Comparison of ENCODE assay signal across 1 cellular context in the genomic region with DNA sequence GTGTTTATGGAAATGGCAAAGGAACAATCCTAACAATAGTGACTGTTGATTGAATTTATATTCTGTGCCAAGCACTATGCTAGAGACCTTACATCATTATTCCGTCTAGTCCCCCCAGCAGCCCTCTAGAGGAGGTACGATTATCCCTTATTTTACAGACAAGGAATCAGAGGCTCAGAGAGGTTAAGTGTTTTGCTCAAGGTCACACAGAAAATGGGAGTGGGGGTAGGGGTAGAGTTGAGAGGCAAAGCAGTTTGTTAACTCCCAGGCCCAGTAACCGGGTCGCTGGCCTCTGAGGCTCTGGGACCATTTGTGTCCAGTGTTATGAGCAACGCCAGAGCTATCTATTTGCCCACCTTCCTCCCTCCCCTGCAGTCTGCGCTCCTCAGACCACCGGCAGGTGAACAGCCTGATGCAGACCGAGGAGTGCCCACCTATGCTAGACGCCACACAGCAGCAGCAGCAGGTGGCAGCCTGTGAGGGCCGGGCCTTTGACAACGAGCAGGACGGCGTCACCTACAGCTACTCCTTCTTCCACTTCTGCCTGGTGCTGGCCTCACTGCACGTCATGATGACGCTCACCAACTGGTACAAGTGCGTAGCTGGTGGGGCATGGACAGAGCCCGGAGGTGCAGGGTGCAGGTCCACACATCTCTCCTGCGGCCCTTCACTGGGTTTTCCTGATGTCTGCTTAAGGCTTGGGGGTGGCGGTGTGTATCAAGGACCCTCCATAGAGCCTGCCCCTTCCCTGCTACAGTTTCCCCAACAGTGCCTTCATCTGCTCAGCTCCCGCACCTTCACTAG.
TF ChIP-seq lines count a peak whose summit lies in the region.

No MANE protein-coding gene starts in this region.

TF ChIP-seq in HepG2, 621 proteins besides CTCF, POLR2A, EP300 and RAD21 (continued from another document and continues in another):
- TF ChIP-seq POLR2AphosphoS5 (IDR thresholded peaks at IDR 0.05; ENCODE audit: low read depth, low read length) (peak; percentile 4; the same call in 1 of the 2 replicates), ZMYM3 (CRISPR knock-in tag; IDR thresholded peaks at IDR 0.05) (peak; percentile 42; the same call in 1 of the 2 replicates), STAG1 (CRISPR knock-in tag; IDR thresholded peaks at IDR 0.05) (no peak), ZNF569 (CRISPR knock-in tag; IDR thresholded peaks at IDR 0.05; ENCODE audit: borderline replicate concordance) (no peak), SNAI1 (CRISPR knock-in tag; IDR thresholded peaks at IDR 0.05; ENCODE audit: borderline replicate concordance) (no peak), GLI4 (CRISPR knock-in tag; IDR thresholded peaks at IDR 0.05; ENCODE audit: borderline replicate concordance) (0 out of 2 replicates have a peak, but pooled peaks have one; percentile 56), ARNT2 (CRISPR knock-in tag; IDR thresholded peaks at IDR 0.05; ENCODE audit: low read depth) (no peak), ZNF260 (CRISPR knock-in tag; IDR thresholded peaks at IDR 0.05; ENCODE audit: borderline replicate concordance, low read depth) (no peak), SOX13 (IDR thresholded peaks at IDR 0.05) (no peak), SOX13 (CRISPR knock-in tag; conservative IDR thresholded peaks at IDR 0.05 in 1 of 2, IDR thresholded peaks at IDR 0.05 in 1 of 2) (no peak), CENPX (CRISPR knock-in tag; IDR thresholded peaks at IDR 0.05) (no peak), ATF4 (CRISPR knock-in tag; IDR thresholded peaks at IDR 0.05) (no peak), ZNF841 (CRISPR knock-in tag; IDR thresholded peaks at IDR 0.05; ENCODE audit: borderline replicate concordance) (no peak), RXRB (CRISPR knock-in tag; IDR thresholded peaks at IDR 0.05; ENCODE audit: borderline replicate concordance) (no peak), ZNF382 (CRISPR knock-in tag; IDR thresholded peaks at IDR 0.05; ENCODE audit: borderline replicate concordance) (no peak), ZNF414 (CRISPR knock-in tag; IDR thresholded peaks at IDR 0.05) (no peak), GTF3A (CRISPR knock-in tag; conservative IDR thresholded peaks at IDR 0.05) (no peak), ZNF652 (CRISPR knock-in tag; IDR thresholded peaks at IDR 0.05; ENCODE audit: borderline replicate concordance, low read depth) (no peak), FOXA1 (IDR thresholded peaks at IDR 0.05) (no peak), FOXA1 (CRISPR knock-in tag; IDR thresholded peaks at IDR 0.05) (no peak), NFAT5 (CRISPR knock-in tag; IDR thresholded peaks at IDR 0.05) (no peak), ZSCAN25 (CRISPR knock-in tag; IDR thresholded peaks at IDR 0.05) (no peak), ZNF333 (CRISPR knock-in tag; IDR thresholded peaks at IDR 0.05; ENCODE audit: borderline replicate concordance) (0 out of 2 replicates have a peak, but pooled peaks have one; percentile 6), SP4 (CRISPR knock-in tag; IDR thresholded peaks at IDR 0.05) (no peak), MZF1 (CRISPR knock-in tag; IDR thresholded peaks at IDR 0.05; ENCODE audit: borderline replicate concordance) (no peak), ZSCAN9 (CRISPR knock-in tag; IDR thresholded peaks at IDR 0.05; ENCODE audit: borderline replicate concordance) (no peak), ZBTB38 (CRISPR knock-in tag; IDR thresholded peaks at IDR 0.05) (peak; percentile 96), LRRFIP1 (CRISPR knock-in tag; conservative IDR thresholded peaks at IDR 0.05) (no peak)
- TF ChIP-seq, protein P1, sequence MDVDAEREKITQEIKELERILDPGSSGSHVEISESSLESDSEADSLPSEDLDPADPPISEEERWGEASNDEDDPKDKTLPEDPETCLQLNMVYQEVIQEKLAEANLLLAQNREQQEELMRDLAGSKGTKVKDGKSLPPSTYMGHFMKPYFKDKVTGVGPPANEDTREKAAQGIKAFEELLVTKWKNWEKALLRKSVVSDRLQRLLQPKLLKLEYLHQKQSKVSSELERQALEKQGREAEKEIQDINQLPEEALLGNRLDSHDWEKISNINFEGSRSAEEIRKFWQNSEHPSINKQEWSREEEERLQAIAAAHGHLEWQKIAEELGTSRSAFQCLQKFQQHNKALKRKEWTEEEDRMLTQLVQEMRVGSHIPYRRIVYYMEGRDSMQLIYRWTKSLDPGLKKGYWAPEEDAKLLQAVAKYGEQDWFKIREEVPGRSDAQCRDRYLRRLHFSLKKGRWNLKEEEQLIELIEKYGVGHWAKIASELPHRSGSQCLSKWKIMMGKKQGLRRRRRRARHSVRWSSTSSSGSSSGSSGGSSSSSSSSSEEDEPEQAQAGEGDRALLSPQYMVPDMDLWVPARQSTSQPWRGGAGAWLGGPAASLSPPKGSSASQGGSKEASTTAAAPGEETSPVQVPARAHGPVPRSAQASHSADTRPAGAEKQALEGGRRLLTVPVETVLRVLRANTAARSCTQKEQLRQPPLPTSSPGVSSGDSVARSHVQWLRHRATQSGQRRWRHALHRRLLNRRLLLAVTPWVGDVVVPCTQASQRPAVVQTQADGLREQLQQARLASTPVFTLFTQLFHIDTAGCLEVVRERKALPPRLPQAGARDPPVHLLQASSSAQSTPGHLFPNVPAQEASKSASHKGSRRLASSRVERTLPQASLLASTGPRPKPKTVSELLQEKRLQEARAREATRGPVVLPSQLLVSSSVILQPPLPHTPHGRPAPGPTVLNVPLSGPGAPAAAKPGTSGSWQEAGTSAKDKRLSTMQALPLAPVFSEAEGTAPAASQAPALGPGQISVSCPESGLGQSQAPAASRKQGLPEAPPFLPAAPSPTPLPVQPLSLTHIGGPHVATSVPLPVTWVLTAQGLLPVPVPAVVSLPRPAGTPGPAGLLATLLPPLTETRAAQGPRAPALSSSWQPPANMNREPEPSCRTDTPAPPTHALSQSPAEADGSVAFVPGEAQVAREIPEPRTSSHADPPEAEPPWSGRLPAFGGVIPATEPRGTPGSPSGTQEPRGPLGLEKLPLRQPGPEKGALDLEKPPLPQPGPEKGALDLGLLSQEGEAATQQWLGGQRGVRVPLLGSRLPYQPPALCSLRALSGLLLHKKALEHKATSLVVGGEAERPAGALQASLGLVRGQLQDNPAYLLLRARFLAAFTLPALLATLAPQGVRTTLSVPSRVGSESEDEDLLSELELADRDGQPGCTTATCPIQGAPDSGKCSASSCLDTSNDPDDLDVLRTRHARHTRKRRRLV (CRISPR knock-in tag; IDR thresholded peaks at IDR 0.05) = no peak
- TF ChIP-seq, protein P2, sequence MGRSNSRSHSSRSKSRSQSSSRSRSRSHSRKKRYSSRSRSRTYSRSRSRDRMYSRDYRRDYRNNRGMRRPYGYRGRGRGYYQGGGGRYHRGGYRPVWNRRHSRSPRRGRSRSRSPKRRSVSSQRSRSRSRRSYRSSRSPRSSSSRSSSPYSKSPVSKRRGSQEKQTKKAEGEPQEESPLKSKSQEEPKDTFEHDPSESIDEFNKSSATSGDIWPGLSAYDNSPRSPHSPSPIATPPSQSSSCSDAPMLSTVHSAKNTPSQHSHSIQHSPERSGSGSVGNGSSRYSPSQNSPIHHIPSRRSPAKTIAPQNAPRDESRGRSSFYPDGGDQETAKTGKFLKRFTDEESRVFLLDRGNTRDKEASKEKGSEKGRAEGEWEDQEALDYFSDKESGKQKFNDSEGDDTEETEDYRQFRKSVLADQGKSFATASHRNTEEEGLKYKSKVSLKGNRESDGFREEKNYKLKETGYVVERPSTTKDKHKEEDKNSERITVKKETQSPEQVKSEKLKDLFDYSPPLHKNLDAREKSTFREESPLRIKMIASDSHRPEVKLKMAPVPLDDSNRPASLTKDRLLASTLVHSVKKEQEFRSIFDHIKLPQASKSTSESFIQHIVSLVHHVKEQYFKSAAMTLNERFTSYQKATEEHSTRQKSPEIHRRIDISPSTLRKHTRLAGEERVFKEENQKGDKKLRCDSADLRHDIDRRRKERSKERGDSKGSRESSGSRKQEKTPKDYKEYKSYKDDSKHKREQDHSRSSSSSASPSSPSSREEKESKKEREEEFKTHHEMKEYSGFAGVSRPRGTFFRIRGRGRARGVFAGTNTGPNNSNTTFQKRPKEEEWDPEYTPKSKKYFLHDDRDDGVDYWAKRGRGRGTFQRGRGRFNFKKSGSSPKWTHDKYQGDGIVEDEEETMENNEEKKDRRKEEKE (IDR thresholded peaks at IDR 0.05) = no peak
- TF ChIP-seq, protein P3, sequence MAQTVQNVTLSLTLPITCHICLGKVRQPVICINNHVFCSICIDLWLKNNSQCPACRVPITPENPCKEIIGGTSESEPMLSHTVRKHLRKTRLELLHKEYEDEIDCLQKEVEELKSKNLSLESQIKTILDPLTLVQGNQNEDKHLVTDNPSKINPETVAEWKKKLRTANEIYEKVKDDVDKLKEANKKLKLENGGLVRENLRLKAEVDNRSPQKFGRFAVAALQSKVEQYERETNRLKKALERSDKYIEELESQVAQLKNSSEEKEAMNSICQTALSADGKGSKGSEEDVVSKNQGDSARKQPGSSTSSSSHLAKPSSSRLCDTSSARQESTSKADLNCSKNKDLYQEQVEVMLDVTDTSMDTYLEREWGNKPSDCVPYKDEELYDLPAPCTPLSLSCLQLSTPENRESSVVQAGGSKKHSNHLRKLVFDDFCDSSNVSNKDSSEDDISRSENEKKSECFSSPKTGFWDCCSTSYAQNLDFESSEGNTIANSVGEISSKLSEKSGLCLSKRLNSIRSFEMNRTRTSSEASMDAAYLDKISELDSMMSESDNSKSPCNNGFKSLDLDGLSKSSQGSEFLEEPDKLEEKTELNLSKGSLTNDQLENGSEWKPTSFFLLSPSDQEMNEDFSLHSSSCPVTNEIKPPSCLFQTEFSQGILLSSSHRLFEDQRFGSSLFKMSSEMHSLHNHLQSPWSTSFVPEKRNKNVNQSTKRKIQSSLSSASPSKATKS (CRISPR knock-in tag; IDR thresholded peaks at IDR 0.05) = no peak
- TF ChIP-seq, protein P4, sequence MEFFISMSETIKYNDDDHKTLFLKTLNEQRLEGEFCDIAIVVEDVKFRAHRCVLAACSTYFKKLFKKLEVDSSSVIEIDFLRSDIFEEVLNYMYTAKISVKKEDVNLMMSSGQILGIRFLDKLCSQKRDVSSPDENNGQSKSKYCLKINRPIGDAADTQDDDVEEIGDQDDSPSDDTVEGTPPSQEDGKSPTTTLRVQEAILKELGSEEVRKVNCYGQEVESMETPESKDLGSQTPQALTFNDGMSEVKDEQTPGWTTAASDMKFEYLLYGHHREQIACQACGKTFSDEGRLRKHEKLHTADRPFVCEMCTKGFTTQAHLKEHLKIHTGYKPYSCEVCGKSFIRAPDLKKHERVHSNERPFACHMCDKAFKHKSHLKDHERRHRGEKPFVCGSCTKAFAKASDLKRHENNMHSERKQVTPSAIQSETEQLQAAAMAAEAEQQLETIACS (CRISPR knock-in tag; IDR thresholded peaks at IDR 0.05) = no peak
